In genomic region chr20:5104479-5104878, GRCh38 we compare ENCODE assay signal across 8 cellular contexts.
"Had no signal": no experiment of that assay in that cellular context is flagged by ENCODE, and none has a peak within 500 bp of the region (broad histone marks: within the 10 kb centered on the region; RNA-seq: fewer than 3 reads in every experiment).

No MANE protein-coding gene starts in this region.

- FAIRE-seq: HepG2, HTR-8/SVneo, K562 had no signal

- ATAC-seq: HepG2, K562 had no signal

- H3K9me3 Mint-ChIP-seq: IgD-negative memory B cell had no signal

- H3K27ac ChIP-seq: HL-60 had no signal

- H3K27me3 Mint-ChIP-seq: IgD-negative memory B cell had no signal

- H3K4me3 ChIP-seq: K562 had no signal

- H3K27ac Mint-ChIP-seq: IgD-negative memory B cell had no signal

- DNase-seq: IMR-90, KBM-7, KG1 had no signal
